Comparison of ENCODE assay signal across 8 cellular contexts in genomic region chr4:110005461-110006056, GRCh38.
DNase-seq lines count a peak whose midpoint lies in the region; ATAC-seq and TF ChIP-seq lines count a peak whose summit lies in the region.

No MANE protein-coding gene starts in this region.

- in situ Hi-C loops in ACHN (cut with HindIII; ENCODE audit: low pct_ligation_motif_present, low pct_unique_long_range_greater_than_20kb, low sequenced_read_pairs): no loop called here

- TF ChIP-seq CTCF in GM06990 (IDR thresholded peaks at IDR 0.05; ENCODE audit: insufficient read depth, low read length, poor library complexity, severe bottlenecking): peak; percentile 62
- TF ChIP-seq CTCF in VCaP (conservative IDR thresholded peaks at IDR 0.05): peak; percentile 87

- no peak overlapping the region for H3K4me3 ChIP-seq in GM06990 (replicated peaks; ENCODE audit: low read depth, low read length)

- H3K36me3 ChIP-seq in GM06990 (ENCODE audit: control insufficient read depth, insufficient read depth, low read length): no peaks in the 10 kb centered on the region

- DNase-seq in ACHN (peak; percentile 63), GM06990 (ENCODE audit: extremely low read depth, insufficient read length) (peak; percentile 39), NCI-H1417 treated with DMSO at 0.1 percent for 48 hours (lab: John Stamatoyannopoulos, UW) (peak; percentile 8), glomerular endothelial cell (ENCODE audit: extremely low read depth, low read depth, low spot score) (peak; percentile 48), sciatic nerve (ENCODE audit: low spot score) (no peak), HK-2 (ENCODE audit: unreplicated experiment) (no peak)

- intact Hi-C loops in sciatic nerve (cut with DNase I): no loop called here

- no peaks in the 10 kb centered on the region for H3K27me3 ChIP-seq in GM06990 (replicated peaks; ENCODE audit: control insufficient read depth, insufficient read depth, low read length)

- ATAC-seq in HG02571 (IDR thresholded peaks at IDR 0.05; ENCODE audit: unreplicated experiment) (peak; percentile 76), sciatic nerve (peak; percentile 53)

- H3K27ac ChIP-seq in VCaP: no peak overlapping the region

Comparison
In these comparisons a context has a peak if more than half of its experiments do, and no peak if none do; other contexts are left out.
1. DNase-seq: peak in ACHN (single experiment), GM06990 (single experiment), NCI-H1417 treated with DMSO at 0.1 percent for 48 hours (single experiment) and glomerular endothelial cell (single experiment); none in sciatic nerve (single experiment) and HK-2 (single experiment).